ENCODE assay signal across 7 cellular contexts in genomic region chrX:63128509-63128908, GRCh38.
DNase-seq lines count a peak whose midpoint lies in the region; ATAC-seq and TF ChIP-seq lines count a peak whose summit lies in the region.

No MANE protein-coding gene starts in this region.

- no peaks in the 10 kb centered on the region for H3K36me3 ChIP-seq in lower lobe of right lung

- H3K27ac ChIP-seq in lower lobe of right lung = no peak overlapping the region

- no peaks in the 10 kb centered on the region for H3K4me1 ChIP-seq in lower lobe of right lung

- H3K27ac Mint-ChIP-seq in WTC11 = no peak overlapping the region

- POLR2A ChIA-PET in WTC11 (lab: Charles Lee) = no interaction called here

- peaks cover 40% of the 10 kb centered on the region for H3K9me3 Mint-ChIP-seq in WTC11

- no peaks in the 10 kb centered on the region for H3K9me3 ChIP-seq in lower lobe of right lung

- no peaks in the 10 kb centered on the region; the same call in 1 of the 2 replicates for H3K27me3 Mint-ChIP-seq in WTC11 (ENCODE audit: low read depth)

- H3K4me3 Mint-ChIP-seq in WTC11 = no peak overlapping the region

- H3K4me3 ChIP-seq in lower lobe of right lung = no peak overlapping the region

- CTCF ChIA-PET in WTC11 (lab: Charles Lee) = no interaction called here

- H3K27me3 ChIP-seq in lower lobe of right lung (ENCODE audit: low read depth) = no peaks in the 10 kb centered on the region

- peaks cover 19% of the 10 kb centered on the region for H3K36me3 Mint-ChIP-seq in WTC11

- DNase-seq in DMS53 treated with DMSO at 0.1 percent for 48 hours (lab: John Stamatoyannopoulos, UW; ENCODE audit: unreplicated experiment) (peak; percentile 34), WTC11 (ENCODE audit: low spot score) (peak; percentile 14), lower lobe of right lung (no peak), NCI-H2227 treated with DMSO at 0.1 percent for 48 hours (lab: John Stamatoyannopoulos, UW) (no peak)
- DNase-seq in effector CD8-positive, alpha-beta T cell (lab: John Stamatoyannopoulos, UW) = no peak

- no peaks in the 10 kb centered on the region for H3K4me1 Mint-ChIP-seq in WTC11

- intact Hi-C loops in lower lobe of right lung (cut with DNase I) = no loop called here

- peak; percentile 84 for ATAC-seq in GM18517 (IDR thresholded peaks at IDR 0.05; ENCODE audit: unreplicated experiment)
- ATAC-seq in HG03558 (IDR thresholded peaks at IDR 0.05; ENCODE audit: extremely low read depth, unreplicated experiment) = peak; percentile 78
- ATAC-seq in WTC11 = no peak
- ATAC-seq in lower lobe of right lung = no peak

- TF ChIP-seq CTCF in WTC11 (IDR thresholded peaks at IDR 0.05) = 0 out of 2 replicates have a peak, but pooled peaks have one; percentile 21
- TF ChIP-seq CTCF in lower lobe of right lung (IDR thresholded peaks at IDR 0.05) = peak; percentile 41

TF ChIP-seq in WTC11, 78 proteins besides CTCF, POLR2A, EP300 and RAD21:
- TF ChIP-seq ELF4 (CRISPR knock-in tag; IDR thresholded peaks at IDR 0.05; ENCODE audit: low read depth) = no peak
- TF ChIP-seq ZNF121 (CRISPR knock-in tag; IDR thresholded peaks at IDR 0.05) = no peak
- TF ChIP-seq ERG (CRISPR knock-in tag; IDR thresholded peaks at IDR 0.05) = no peak
- no peak for TF ChIP-seq TP53 (CRISPR knock-in tag; IDR thresholded peaks at IDR 0.05)
- TF ChIP-seq ZNF416 (CRISPR knock-in tag; IDR thresholded peaks at IDR 0.05) = no peak
- no peak for TF ChIP-seq KAT7 (CRISPR knock-in tag; IDR thresholded peaks at IDR 0.05; ENCODE audit: borderline replicate concordance)
- TF ChIP-seq FOXP4 (CRISPR knock-in tag; IDR thresholded peaks at IDR 0.05) = no peak

Comparison
In these comparisons a context has a peak if more than half of its experiments do, and no peak if none do; other contexts are left out.
1. DNase-seq: peak in DMS53 treated with DMSO at 0.1 percent for 48 hours (single experiment) and WTC11 (single experiment); none in lower lobe of right lung (single experiment), NCI-H2227 treated with DMSO at 0.1 percent for 48 hours (single experiment) and effector CD8-positive, alpha-beta T cell (single experiment).
2. ATAC-seq: peak in GM18517 (single experiment) and HG03558 (single experiment); none in WTC11 (single experiment) and lower lobe of right lung (0 of 2).